ENCODE assay signal across 15 cellular contexts in genomic region chr11:2711161-2711560, GRCh38.
"Had no signal": no experiment of that assay in that cellular context is flagged by ENCODE, and none has a peak within 500 bp of the region (broad histone marks: within the 10 kb centered on the region; RNA-seq: fewer than 3 reads in every experiment).

No MANE protein-coding gene starts in this region.

- H3K9me3 ChIP-seq: lower lobe of right lung, suprapubic skin, thyroid gland, upper lobe of left lung, vagina had no signal

- H3K27me3 ChIP-seq: esophagus squamous epithelium, suprapubic skin, thyroid gland, upper lobe of left lung, vagina had no signal

- H3K4me1 Mint-ChIP-seq: naive B cell had no signal

- ATAC-seq: foreskin keratinocyte, left cardiac atrium, lower lobe of right lung, sciatic nerve had no signal

- H3K36me3 ChIP-seq: esophagus squamous epithelium, left ventricle myocardium inferior, lower lobe of right lung, suprapubic skin, thyroid gland, upper lobe of left lung, vagina had no signal

- H3K9me3 Mint-ChIP-seq: dendritic cell treated with granulocyte-macrophage colony-stimulating factor and Interleukin-4, amounts not matched to agents 40 ng/mL and 50 ng/mL, for 4 days had no signal

- H3K4me1 ChIP-seq: foreskin keratinocyte, lower lobe of right lung had no signal

- DNase-seq: esophagus squamous epithelium; foreskin keratinocyte; left cardiac atrium; left ventricle myocardium inferior; lower lobe of right lung; naive B cell; nephron progenitor cell; stimulated activated naive CD4-positive, alpha-beta T cell treated with Interleukin-2 at 50 U/mL for 16 hours; thyroid gland; upper lobe of left lung had no signal

- H3K4me3 ChIP-seq: esophagus squamous epithelium, left ventricle myocardium inferior, lower lobe of right lung, suprapubic skin, thyroid gland, upper lobe of left lung, vagina had no signal

- H3K27ac Mint-ChIP-seq: dendritic cell treated with granulocyte-macrophage colony-stimulating factor and Interleukin-4, amounts not matched to agents 40 ng/mL and 50 ng/mL, for 4 days; memory B cell; nephron progenitor cell had no signal

- H3K27ac ChIP-seq: esophagus squamous epithelium, foreskin keratinocyte, left ventricle myocardium inferior, lower lobe of right lung, suprapubic skin, thyroid gland, upper lobe of left lung, vagina had no signal

- H3K4me3 Mint-ChIP-seq: dendritic cell treated with granulocyte-macrophage colony-stimulating factor and Interleukin-4, amounts not matched to agents 40 ng/mL and 50 ng/mL, for 4 days; memory B cell; naive B cell; nephron progenitor cell had no signal

- H3K27me3 Mint-ChIP-seq: dendritic cell treated with granulocyte-macrophage colony-stimulating factor and Interleukin-4, amounts not matched to agents 40 ng/mL and 50 ng/mL, for 4 days; memory B cell had no signal
